Comparison of ENCODE assay signal across 16 cellular contexts in genomic region chr3:189309400-189309975, GRCh38.
A peak's percentile ranks its signal among the peaks of the same experiment; 100 is the strongest.
DNase-seq lines count a peak whose midpoint lies in the region; ATAC-seq lines count a peak whose summit lies in the region.
"Had no signal": no experiment of that assay in that cellular context is flagged by ENCODE, and none has a peak within 500 bp of the region (broad histone marks: within the 10 kb centered on the region; RNA-seq: fewer than 3 reads in every experiment).

No MANE protein-coding gene starts in this region.

- H3K4me3 Mint-ChIP-seq in activated T-cell treated with anti-CD3 and anti-CD28 coated beads, Interleukin-2, amount 50 U/mL, for 24 hours = peak overlapping the region; percentile 78
- H3K4me3 Mint-ChIP-seq in stimulated activated effector memory CD8-positive, alpha-beta T cell treated with anti-CD3 and anti-CD28 coated beads, Interleukin-12 subunit alpha, Interleukin-12 subunit beta, amount 100 ng/mL, for 72 hours = peak overlapping the region; percentile 43
- H3K4me3 Mint-ChIP-seq: CD8-positive, alpha-beta memory T cell had no signal

- H3K36me3 Mint-ChIP-seq in activated T-cell treated with anti-CD3 and anti-CD28 coated beads, Interleukin-2, amount 50 U/mL, for 24 hours (ENCODE audit: low read depth) = peaks cover 38% of the 10 kb centered on the region
- peaks cover 27% of the 10 kb centered on the region for H3K36me3 Mint-ChIP-seq in stimulated activated effector memory CD8-positive, alpha-beta T cell treated with anti-CD3 and anti-CD28 coated beads, Interleukin-12 subunit alpha, Interleukin-12 subunit beta, amount 100 ng/mL, for 72 hours

- peak overlapping the region; percentile 66 for H3K27ac Mint-ChIP-seq in activated T-cell treated with anti-CD3 and anti-CD28 coated beads, Interleukin-2, amount 50 U/mL, for 24 hours
- peak overlapping the region; percentile 44 for H3K27ac Mint-ChIP-seq in stimulated activated effector memory CD8-positive, alpha-beta T cell treated with anti-CD3 and anti-CD28 coated beads, Interleukin-12 subunit alpha, Interleukin-12 subunit beta, amount 100 ng/mL, for 72 hours
- H3K27ac Mint-ChIP-seq: CD8-positive, alpha-beta memory T cell had no signal

- H3K4me1 Mint-ChIP-seq in activated T-cell treated with anti-CD3 and anti-CD28 coated beads, Interleukin-2, amount 50 U/mL, for 24 hours (ENCODE audit: low read depth) = peaks cover 46% of the 10 kb centered on the region
- H3K4me1 Mint-ChIP-seq in stimulated activated effector memory CD8-positive, alpha-beta T cell treated with anti-CD3 and anti-CD28 coated beads, Interleukin-12 subunit alpha, Interleukin-12 subunit beta, amount 100 ng/mL, for 72 hours = peaks cover 23% of the 10 kb centered on the region

- ATAC-seq in esophagus mucosa = peak; percentile 88
- ATAC-seq in stimulated activated effector memory CD8-positive, alpha-beta T cell treated with anti-CD3 and anti-CD28 coated beads, Interleukin-12 subunit alpha, Interleukin-12 subunit beta, amount 100 ng/mL, for 72 hours = no peak
- ATAC-seq: HepG2, left lobe of liver had no signal

- no peaks in the 10 kb centered on the region for H3K9me3 Mint-ChIP-seq in activated T-cell treated with anti-CD3 and anti-CD28 coated beads, Interleukin-2, amount 50 U/mL, for 24 hours
- H3K9me3 Mint-ChIP-seq in stimulated activated effector memory CD8-positive, alpha-beta T cell treated with anti-CD3 and anti-CD28 coated beads, Interleukin-12 subunit alpha, Interleukin-12 subunit beta, amount 100 ng/mL, for 72 hours = no peaks in the 10 kb centered on the region
- H3K9me3 Mint-ChIP-seq: CD8-positive, alpha-beta memory T cell had no signal

- no peaks in the 10 kb centered on the region for H3K27me3 Mint-ChIP-seq in activated T-cell treated with anti-CD3 and anti-CD28 coated beads, Interleukin-2, amount 50 U/mL, for 24 hours
- H3K27me3 Mint-ChIP-seq: CD8-positive, alpha-beta memory T cell had no signal

- DNase-seq in activated T-cell treated with anti-CD3 and anti-CD28 coated beads, Interleukin-2, amount 50 U/mL, for 24 hours = no peak
- DNase-seq in activated T-cell treated with anti-CD3 and anti-CD28 coated beads for 4 hours (no peak), OCI-M1 (lab: John Stamatoyannopoulos, UW) (peak; percentile 12), hypothalamus (lab: John Stamatoyannopoulos, UW) (no peak), GOT3 (lab: John Stamatoyannopoulos, UW) (no peak), kidney tubule cell (ENCODE audit: low spot score) (no peak)
- DNase-seq in stimulated activated effector memory CD8-positive, alpha-beta T cell treated with anti-CD3 and anti-CD28 coated beads, Interleukin-12 subunit alpha, Interleukin-12 subunit beta, amount 100 ng/mL, for 72 hours (ENCODE audit: low spot score in 2 of 2) = no peak
- DNase-seq: brain microvascular endothelial cell; CD8-positive, alpha-beta memory T cell; H7; Right ventricle myocardium superior; stimulated activated CD4-positive, alpha-beta T cell treated with anti-CD3 and anti-CD28 coated beads, Interleukin-1b, Interleukin-23, amount 100 ng/mL, for 48 hours; T1000 had no signal
